Comparison of ENCODE assay signal across 8 cellular contexts in genomic region chr10:26696786-26697162, GRCh38. TPM values are rescaled to one million over a fixed set of nuclear protein-coding genes. Genes with fewer than 3 reads are reported as not detected.
DNase-seq lines count a peak whose midpoint lies in the region; ATAC-seq, FAIRE-seq and TF ChIP-seq lines count a peak whose summit lies in the region.

No MANE protein-coding gene starts in this region.

- peaks cover 16% of the 10 kb centered on the region for H3K36me3 Mint-ChIP-seq in activated T-helper 1 cell treated with anti-CD3 and anti-CD28 coated beads, Interleukin-12 subunit alpha, Interleukin-12 subunit beta, Interleukin-2, Interleukin-4 antibody, amounts not matched to agents 30 ng/mL and 10 ng/mL and 1 ng/mL, durations not matched to agents 14 hours and 24 hours and 36 hours (ENCODE audit: low read depth)

- in situ Hi-C loops in Caki2 (cut with HindIII; ENCODE audit: low pct_unique_long_range_greater_than_20kb, low sequenced_read_pairs): no loop called here

- peaks cover 0 to 7% of the 10 kb centered on the region in 2 donors for H3K4me1 ChIP-seq in kidney (ENCODE audit: control insufficient read depth in 1 of 2, insufficient read depth in 1 of 2, low read depth in 1 of 2, low read length in 2 of 2)
- peaks cover 13% of the 10 kb centered on the region for H3K4me1 ChIP-seq in thymus (ENCODE audit: control insufficient read depth, insufficient read depth, low read length)

- peak overlapping the region; percentile 95 to 97 for H3K4me3 ChIP-seq in kidney (ENCODE audit: low read length in 2 of 2)
- peak overlapping the region; percentile 86 for H3K4me3 ChIP-seq in thymus (ENCODE audit: low read length)

- peak overlapping the region; percentile 96 for H3K4me3 Mint-ChIP-seq in activated T-helper 1 cell treated with anti-CD3 and anti-CD28 coated beads, Interleukin-12 subunit alpha, Interleukin-12 subunit beta, Interleukin-2, Interleukin-4 antibody, amounts not matched to agents 30 ng/mL and 10 ng/mL and 1 ng/mL, durations not matched to agents 14 hours and 24 hours and 36 hours

- no peaks in the 10 kb centered on the region for H3K9me3 ChIP-seq in kidney (ENCODE audit: control insufficient read depth in 1 of 2, low read length in 2 of 2)
- no peaks in the 10 kb centered on the region for H3K9me3 ChIP-seq in thymus (ENCODE audit: control insufficient read depth)

- H3K9ac ChIP-seq in kidney (ENCODE audit: low read length in 2 of 2): peak overlapping the region; percentile 56 to 75

- 27% methylated on average over 11 of the region's 11 CpGs for WGBS in thymus

- H3K27ac ChIP-seq in kidney (ENCODE audit: low read depth in 2 of 2, low read length in 2 of 2): peak overlapping the region; percentile 94 to 95
- peak overlapping the region; percentile 94 for H3K27ac ChIP-seq in thymus (ENCODE audit: low read depth)

- intact Hi-C loops in activated T-helper 1 cell treated with anti-CD3 and anti-CD28 coated beads, Interleukin-12 subunit alpha, Interleukin-12 subunit beta, Interleukin-2, Interleukin-4 antibody, amounts not matched to agents 30 ng/mL and 10 ng/mL and 1 ng/mL, durations not matched to agents 14 hours and 24 hours and 36 hours (cut with micrococcal nuclease): loop anchor here (1.0 to 5.0 kb wide), 6 partner anchors 41 to 546 kb away; partner anchors contain the start of genes MASTL and YME1L1
- intact Hi-C loops in kidney (cut with DNase I): no loop called here

- no peak for TF ChIP-seq CTCF in kidney (IDR thresholded peaks at IDR 0.05; ENCODE audit: borderline replicate concordance, extremely low read depth, insufficient read depth)

- peaks cover 25% of the 10 kb centered on the region for H3K4me1 Mint-ChIP-seq in activated T-helper 1 cell treated with anti-CD3 and anti-CD28 coated beads, Interleukin-12 subunit alpha, Interleukin-12 subunit beta, Interleukin-2, Interleukin-4 antibody, amounts not matched to agents 30 ng/mL and 10 ng/mL and 1 ng/mL, durations not matched to agents 14 hours and 24 hours and 36 hours (ENCODE audit: low read depth)

- peaks cover 2% of the 10 kb centered on the region for H3K27me3 Mint-ChIP-seq in activated T-helper 1 cell treated with anti-CD3 and anti-CD28 coated beads, Interleukin-12 subunit alpha, Interleukin-12 subunit beta, Interleukin-2, Interleukin-4 antibody, amounts not matched to agents 30 ng/mL and 10 ng/mL and 1 ng/mL, durations not matched to agents 14 hours and 24 hours and 36 hours (ENCODE audit: insufficient read depth)

- H3K36me3 ChIP-seq in kidney (ENCODE audit: control insufficient read depth in 1 of 2, insufficient read depth in 2 of 2, low read length in 2 of 2): no peaks in the 10 kb centered on the region
- peaks cover 7% of the 10 kb centered on the region for H3K36me3 ChIP-seq in thymus (ENCODE audit: control insufficient read depth, insufficient read depth)

- FAIRE-seq in kidney (lab: Jason Lieb, UNC): no peak

- H3K27me3 ChIP-seq in thymus (ENCODE audit: control insufficient read depth, insufficient read depth): no peaks in the 10 kb centered on the region

- peak; percentile 9 for ATAC-seq in HG02852 (IDR thresholded peaks at IDR 0.05; ENCODE audit: unreplicated experiment)

- DNase-seq in Caki2 (ENCODE audit: low read depth) (peak; percentile 12), kidney (no peak), DMS114 treated with DMSO at 0.1 percent for 48 hours (lab: John Stamatoyannopoulos, UW; ENCODE audit: unreplicated experiment) (no peak), SHP77 treated with DMSO at 0.1 percent for 48 hours (lab: John Stamatoyannopoulos, UW) (no peak)
- no peak for DNase-seq in activated T-helper 1 cell treated with anti-CD3 and anti-CD28 coated beads, Interleukin-12 subunit alpha, Interleukin-12 subunit beta, Interleukin-2, Interleukin-4 antibody, amounts not matched to agents 30 ng/mL and 10 ng/mL and 1 ng/mL, durations not matched to agents 14 hours and 24 hours and 36 hours (ENCODE audit: low spot score)
- DNase-seq in stimulated activated CD8-positive, alpha-beta memory T cell treated with anti-CD3 and anti-CD28 coated beads, Interleukin-4, amount 100 ng/mL, for 48 hours: no peak

- H3K27ac Mint-ChIP-seq in activated T-helper 1 cell treated with anti-CD3 and anti-CD28 coated beads, Interleukin-12 subunit alpha, Interleukin-12 subunit beta, Interleukin-2, Interleukin-4 antibody, amounts not matched to agents 30 ng/mL and 10 ng/mL and 1 ng/mL, durations not matched to agents 14 hours and 24 hours and 36 hours: peak overlapping the region; percentile 94

- H3K9me3 Mint-ChIP-seq in activated T-helper 1 cell treated with anti-CD3 and anti-CD28 coated beads, Interleukin-12 subunit alpha, Interleukin-12 subunit beta, Interleukin-2, Interleukin-4 antibody, amounts not matched to agents 30 ng/mL and 10 ng/mL and 1 ng/mL, durations not matched to agents 14 hours and 24 hours and 36 hours: no peaks in the 10 kb centered on the region

RNA-seq across cellular contexts. Expression of gene PDSS1, which starts 0.7 kb away (rescaled TPM):
- 8.5 and 8.9 TPM in 2 replicates for total RNA-seq in Caki2 (2014; rRNA removed; shearing (Covaris generic); ENCODE audit: low replicate concordance)
- 39.3 and 43.1 TPM in 2 replicates for total RNA-seq in activated T-helper 1 cell treated with anti-CD3 and anti-CD28 coated beads, Interleukin-12 subunit alpha, Interleukin-12 subunit beta, Interleukin-2, Interleukin-4 antibody, amounts not matched to agents 30 ng/mL and 10 ng/mL and 1 ng/mL, durations not matched to agents 14 hours and 24 hours and 36 hours
- total RNA-seq in kidney: 5.2 TPM
- polyA plus RNA-seq in kidney (ENCODE audit: insufficient read depth, low read depth, low replicate concordance) (11.8 TPM), thymus (31.5 TPM)
